Comparison of ENCODE assay signal across 8 cellular contexts in the genomic region with DNA sequence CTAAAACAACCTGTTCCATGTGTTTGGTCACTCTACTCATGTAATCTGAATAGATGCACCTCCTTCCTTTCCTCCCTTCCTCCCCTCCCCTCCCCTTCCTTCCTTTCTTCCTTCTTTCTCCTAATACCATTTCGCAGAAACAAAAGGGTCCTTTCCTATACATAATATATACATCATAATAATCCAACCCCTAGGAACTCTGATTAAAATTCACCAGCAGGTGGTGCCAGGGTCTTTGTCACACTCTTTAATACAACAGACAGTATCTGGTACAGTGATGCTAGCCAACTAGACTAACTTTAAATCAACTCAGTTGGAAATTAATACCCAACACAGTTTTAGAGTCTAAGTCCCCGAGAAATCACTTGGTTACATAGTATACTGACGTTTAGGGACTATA. TPM values are rescaled to one million over a fixed set of nuclear protein-coding genes. Genes with fewer than 3 reads are reported as not detected.
DNase-seq lines count a peak whose midpoint lies in the region; ATAC-seq and TF ChIP-seq lines count a peak whose summit lies in the region.

No MANE protein-coding gene starts in this region.

- ATAC-seq in esophagus mucosa, result peak; percentile 69
- no peak for ATAC-seq in GM19467 (IDR thresholded peaks at IDR 0.05; ENCODE audit: unreplicated experiment)
- ATAC-seq in GM21576 (IDR thresholded peaks at IDR 0.05; ENCODE audit: unreplicated experiment), result no peak

- H3K4me3 Mint-ChIP-seq in activated CD4-positive, alpha-beta T cell treated with anti-CD3 and anti-CD28 coated beads, Interleukin-2, amount 10 ng/mL, durations not matched to agents 7 days and 5 days, result no peak overlapping the region
- no peak overlapping the region for H3K4me3 Mint-ChIP-seq in neural crest cell

- peaks cover 45% of the 10 kb centered on the region for H3K36me3 Mint-ChIP-seq in activated CD4-positive, alpha-beta T cell treated with anti-CD3 and anti-CD28 coated beads, Interleukin-2, amount 10 ng/mL, durations not matched to agents 7 days and 5 days (ENCODE audit: low read depth)
- H3K36me3 Mint-ChIP-seq in neural crest cell (ENCODE audit: low read depth), result peaks cover 4% of the 10 kb centered on the region

- peak; percentile 62 for TF ChIP-seq CTCF in neural crest cell (conservative IDR thresholded peaks at IDR 0.05)

- POLR2A ChIA-PET in activated CD4-positive, alpha-beta T cell treated with anti-CD3 and anti-CD28 coated beads, Interleukin-2, amount 10 ng/mL, durations not matched to agents 7 days and 5 days (lab: Charles Lee), result no interaction called here

- H3K27me3 Mint-ChIP-seq in activated CD4-positive, alpha-beta T cell treated with anti-CD3 and anti-CD28 coated beads, Interleukin-2, amount 10 ng/mL, durations not matched to agents 7 days and 5 days, result no peaks in the 10 kb centered on the region
- no peaks in the 10 kb centered on the region for H3K27me3 Mint-ChIP-seq in neural crest cell (ENCODE audit: low read depth)

- CTCF ChIA-PET in activated CD4-positive, alpha-beta T cell treated with anti-CD3 and anti-CD28 coated beads, Interleukin-2, amount 10 ng/mL, durations not matched to agents 7 days and 5 days (lab: Charles Lee), result interaction anchor here (0.7 to 2.8 kb wide), 11 partner anchors 9 to 219 kb away, joined by 3 to 12 read pairs (median 3); no protein-coding TSS in a partner anchor

- peaks cover 35% of the 10 kb centered on the region for H3K4me1 Mint-ChIP-seq in activated CD4-positive, alpha-beta T cell treated with anti-CD3 and anti-CD28 coated beads, Interleukin-2, amount 10 ng/mL, durations not matched to agents 7 days and 5 days
- H3K4me1 Mint-ChIP-seq in neural crest cell, result no peaks in the 10 kb centered on the region

- H3K9me3 Mint-ChIP-seq in activated CD4-positive, alpha-beta T cell treated with anti-CD3 and anti-CD28 coated beads, Interleukin-2, amount 10 ng/mL, durations not matched to agents 7 days and 5 days, result no peaks in the 10 kb centered on the region
- no peaks in the 10 kb centered on the region for H3K9me3 Mint-ChIP-seq in neural crest cell

- DNase-seq in COLO829 (ENCODE audit: low spot score) (peak; percentile 53), HCEC 1CT (peak; percentile 44), NCI-H345 (lab: John Stamatoyannopoulos, UW) (peak; percentile 60), neural crest cell (ENCODE audit: low read depth, low spot score) (peak; percentile 7)
- peak; percentile 72 for DNase-seq in activated CD4-positive, alpha-beta T cell treated with anti-CD3 and anti-CD28 coated beads, Interleukin-2, amount 10 ng/mL, durations not matched to agents 7 days and 5 days

- H3K27ac Mint-ChIP-seq in activated CD4-positive, alpha-beta T cell treated with anti-CD3 and anti-CD28 coated beads, Interleukin-2, amount 10 ng/mL, durations not matched to agents 7 days and 5 days, result peak overlapping the region; percentile 72
- H3K27ac Mint-ChIP-seq in neural crest cell (ENCODE audit: unreplicated experiment), result no peak overlapping the region

RNA-seq across cellular contexts. Expression of gene GPCPD1, which starts 41.8 kb away (rescaled TPM):
- total RNA-seq in activated CD4-positive, alpha-beta T cell treated with anti-CD3 and anti-CD28 coated beads, Interleukin-2, amount 10 ng/mL, durations not matched to agents 7 days and 5 days, result 10 to 100 TPM; 26.1 to 33.0 TPM
- total RNA-seq in esophagus mucosa (32.6 TPM), neural crest cell (22.2 and 25.4 TPM in 2 replicates)

Comparison
In these comparisons a context has a peak if more than half of its experiments do, and no peak if none do; other contexts are left out.
1. DNase-seq: peak in every context shown above with its lines; median percentile 72 in activated CD4-positive, alpha-beta T cell treated with anti-CD3 and anti-CD28 coated beads, Interleukin-2, amount 10 ng/mL, durations not matched to agents 7 days and 5 days; 60 in NCI-H345; 53 in COLO829; 44 in HCEC 1CT; 7 in neural crest cell.